Comparison of ENCODE assay signal across 10 cellular contexts in the genomic region with DNA sequence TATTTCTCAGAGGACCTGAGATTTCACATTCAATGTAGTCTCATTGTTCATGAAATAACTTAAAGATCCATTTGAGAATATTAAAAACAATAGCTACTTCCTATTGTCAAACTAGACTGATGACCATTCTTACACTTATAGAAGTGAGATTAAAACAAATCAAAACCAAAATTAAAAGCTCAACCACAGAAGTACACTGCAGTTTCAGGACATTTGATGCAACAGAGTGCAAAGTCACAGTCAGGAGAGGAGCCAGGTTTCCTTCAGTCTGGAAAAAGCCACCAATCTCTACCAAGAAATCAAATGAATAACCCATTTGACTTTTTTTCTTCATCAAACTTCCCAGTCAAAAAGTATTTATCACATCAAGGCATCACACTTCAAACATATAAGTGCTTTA. TPM values are rescaled to one million over a fixed set of nuclear protein-coding genes. Genes with fewer than 3 reads are reported as not detected.
DNase-seq lines count a peak whose midpoint lies in the region; ATAC-seq and TF ChIP-seq lines count a peak whose summit lies in the region.
"Had no signal": no experiment of that assay in that cellular context is flagged by ENCODE, and none has a peak within 500 bp of the region (broad histone marks: within the 10 kb centered on the region; RNA-seq: fewer than 3 reads in every experiment).

No MANE protein-coding gene starts in this region.

- DNase-seq in activated naive CD4-positive, alpha-beta T cell treated with Interleukin-2 at 50 U/mL for 16 hours, result no peak
- no peak for DNase-seq in central memory CD8-positive, alpha-beta T cell (ENCODE audit: low spot score in 2 of 2)
- DNase-seq in thyroid gland (no peak), HCEC 1CT (no peak), SW 1271 (lab: John Stamatoyannopoulos, UW) (no peak), endothelial cell (ENCODE audit: low spot score) (no peak)
- DNase-seq: NCI-H1417 had no signal

- intact Hi-C loops in thyroid gland (cut with DNase I), result no loop called here

- peaks cover 11% of the 10 kb centered on the region for H3K36me3 Mint-ChIP-seq in activated naive CD4-positive, alpha-beta T cell treated with anti-CD3 and anti-CD28 coated beads, Interleukin-2, amount 50 U/mL, for 24 hours
- peaks cover 4% of the 10 kb centered on the region for H3K36me3 Mint-ChIP-seq in central memory CD8-positive, alpha-beta T cell (ENCODE audit: insufficient read depth)
- peaks cover 5% of the 10 kb centered on the region for H3K36me3 Mint-ChIP-seq in endothelial cell (ENCODE audit: low read depth, unreplicated experiment)

- TF ChIP-seq CTCF in thyroid gland (IDR thresholded peaks at IDR 0.05) (no peak), endothelial cell (IDR thresholded peaks at IDR 0.05; ENCODE audit: unreplicated experiment) (no peak)

- peaks cover 23 to 39% of the 10 kb centered on the region in 2 donors for H3K4me1 ChIP-seq in thyroid gland

- no peaks in the 10 kb centered on the region for H3K36me3 ChIP-seq in thyroid gland

- no peaks in the 10 kb centered on the region for H3K27me3 Mint-ChIP-seq in activated naive CD4-positive, alpha-beta T cell treated with anti-CD3 and anti-CD28 coated beads, Interleukin-2, amount 50 U/mL, for 24 hours
- no peaks in the 10 kb centered on the region for H3K27me3 Mint-ChIP-seq in central memory CD8-positive, alpha-beta T cell
- H3K27me3 Mint-ChIP-seq in endothelial cell (ENCODE audit: unreplicated experiment), result peaks cover 6% of the 10 kb centered on the region

- peaks cover 49% of the 10 kb centered on the region for H3K4me1 Mint-ChIP-seq in activated naive CD4-positive, alpha-beta T cell treated with anti-CD3 and anti-CD28 coated beads, Interleukin-2, amount 50 U/mL, for 24 hours
- peaks cover 68% of the 10 kb centered on the region for H3K4me1 Mint-ChIP-seq in central memory CD8-positive, alpha-beta T cell
- H3K4me1 Mint-ChIP-seq in endothelial cell (ENCODE audit: unreplicated experiment), result peaks cover 9% of the 10 kb centered on the region

- no peak for TF ChIP-seq POLR2A in thyroid gland (IDR thresholded peaks at IDR 0.05)

- ATAC-seq in HG03280 (IDR thresholded peaks at IDR 0.05; ENCODE audit: unreplicated experiment), result peak; percentile 48
- ATAC-seq in central memory CD8-positive, alpha-beta T cell (replicated peaks; ENCODE audit: extremely low read depth, poor library complexity, severe bottlenecking), result no peak

- H3K9me3 Mint-ChIP-seq in activated naive CD4-positive, alpha-beta T cell treated with anti-CD3 and anti-CD28 coated beads, Interleukin-2, amount 50 U/mL, for 24 hours, result no peaks in the 10 kb centered on the region
- H3K9me3 Mint-ChIP-seq in central memory CD8-positive, alpha-beta T cell, result no peaks in the 10 kb centered on the region
- no peaks in the 10 kb centered on the region for H3K9me3 Mint-ChIP-seq in endothelial cell (ENCODE audit: unreplicated experiment)

- no peaks in the 10 kb centered on the region for H3K27me3 ChIP-seq in thyroid gland

- peak overlapping the region; percentile 6 for H3K4me3 Mint-ChIP-seq in activated naive CD4-positive, alpha-beta T cell treated with anti-CD3 and anti-CD28 coated beads, Interleukin-2, amount 50 U/mL, for 24 hours
- H3K4me3 Mint-ChIP-seq in central memory CD8-positive, alpha-beta T cell, result no peak overlapping the region
- no peak overlapping the region for H3K4me3 Mint-ChIP-seq in endothelial cell (ENCODE audit: unreplicated experiment)

- H3K9me3 ChIP-seq in thyroid gland, result no peaks in the 10 kb centered on the region

- peak overlapping the region; percentile 36 to 67 (median 43) for H3K27ac ChIP-seq in thyroid gland
- H3K27ac ChIP-seq: C4-2B had no signal

- no peak overlapping the region for H3K4me3 ChIP-seq in thyroid gland (replicated peaks in 1 of 3)

- peak overlapping the region; percentile 78 for H3K27ac Mint-ChIP-seq in activated naive CD4-positive, alpha-beta T cell treated with anti-CD3 and anti-CD28 coated beads, Interleukin-2, amount 50 U/mL, for 24 hours
- H3K27ac Mint-ChIP-seq in central memory CD8-positive, alpha-beta T cell (ENCODE audit: low read depth), result peak overlapping the region; percentile 35
- no peak overlapping the region for H3K27ac Mint-ChIP-seq in endothelial cell (ENCODE audit: unreplicated experiment)

RNA-seq across cellular contexts. Expression of a gene that starts 5.5 kb away (rescaled TPM):
- total RNA-seq in thyroid gland, result 100 to 1,000 TPM; 100 to 130 (median 111) TPM
- total RNA-seq in endothelial cell (ENCODE audit: unreplicated experiment), result 31.5 TPM

RNA-seq across cellular contexts. Expression of a gene that starts 5.6 kb away (rescaled TPM):
- total RNA-seq in thyroid gland (1 to 10 TPM; 1.2 to 5.7 (median 2.7) TPM), endothelial cell (ENCODE audit: unreplicated experiment) (1.4 TPM)
